22 cellular contexts compared by ENCODE assay signal in genomic region chr7:124208173-124208572, GRCh38.
DNase-seq lines count a peak whose midpoint lies in the region; ATAC-seq, FAIRE-seq and TF ChIP-seq lines count a peak whose summit lies in the region.
"Had no signal": no experiment of that assay in that cellular context is flagged by ENCODE, and none has a peak within 500 bp of the region (broad histone marks: within the 10 kb centered on the region; RNA-seq: fewer than 3 reads in every experiment).

No MANE protein-coding gene starts in this region.

- H3K9me3 ChIP-seq in SK-N-SH (no peaks in the 10 kb centered on the region), pancreas (no peaks in the 10 kb centered on the region)
- H3K9me3 ChIP-seq: Peyer's patch, SJSA1 had no signal

- CTCF ChIA-PET in SK-N-SH (lab: Yijun Ruan, JAX): no interaction called here

- no peak for FAIRE-seq in pancreas (lab: Jason Lieb, UNC)

- DNase-seq in SK-N-SH (no peak), NCI-H1694 treated with DMSO at 0.1 percent for 48 hours (lab: John Stamatoyannopoulos, UW) (peak; percentile 70), pancreas (no peak)
- DNase-seq in effector CD4-positive, alpha-beta T cell: no peak
- DNase-seq: 8988T; CD4-positive, CD25-positive, alpha-beta regulatory T cell; COR-L47; DMS 273 treated with DMSO at 0.1 percent for 48 hours; DND-41; GM23248; HCEC 1CT; NCI-H1092 treated with DMSO at 0.1 percent for 48 hours; NCI-H187 treated with DMSO at 0.1 percent for 48 hours; NCI-H526 treated with DMSO at 0.1 percent for 48 hours; Peyer's patch; SW 1271; T-helper 2 cell had no signal

- H3F3A ChIP-seq in SK-N-SH (replicated peaks; ENCODE audit: insufficient read depth): no peaks in the 10 kb centered on the region

- intact Hi-C loops in pancreas (cut with DNase I): no loop called here

- TF ChIP-seq CTCF in SK-N-SH (IDR thresholded peaks at IDR 0.05) (no peak), pancreas (IDR thresholded peaks at IDR 0.05) (no peak)

- no peaks in the 10 kb centered on the region for H4K20me1 ChIP-seq in SK-N-SH (ENCODE audit: insufficient read depth)

- H3K27me3 ChIP-seq in SK-N-SH (ENCODE audit: insufficient read depth) (no peaks in the 10 kb centered on the region), pancreas (no peaks in the 10 kb centered on the region)
- H3K27me3 ChIP-seq: Peyer's patch had no signal

- no peak overlapping the region for H3K4me2 ChIP-seq in SK-N-SH

- TF ChIP-seq EP300 in SK-N-SH (IDR thresholded peaks at IDR 0.05; ENCODE audit: borderline replicate concordance in 1 of 2, low read depth in 1 of 2, low read length in 1 of 2): peak in 1 of 2 experiments; percentile 62; a peak in 2 of 4 replicates

- no peak overlapping the region for H3K27ac ChIP-seq in SK-N-SH (ENCODE audit: low read depth in 2 of 2, low read length in 1 of 2)
- H3K27ac ChIP-seq in pancreas: no peak overlapping the region
- H3K27ac ChIP-seq: GM23248, Peyer's patch, SJSA1 had no signal

- POLR2A ChIA-PET in SK-N-SH (lab: Yijun Ruan, JAX): no interaction called here

- 49% methylated on average over 2 of the region's 2 CpGs for WGBS in SK-N-SH (ENCODE audit: low lambda C conversion rate)
- WGBS in pancreas, 2 donors: 60 to 62% methylated on average over 2 of the region's 2 CpGs

- H3K79me2 ChIP-seq in SK-N-SH (ENCODE audit: insufficient read depth): no peaks in the 10 kb centered on the region

- H3K4me1 ChIP-seq in SK-N-SH (ENCODE audit: control insufficient read depth in 1 of 2, insufficient read depth in 2 of 2, low read depth in 1 of 2, low read length in 1 of 2) (no peaks in the 10 kb centered on the region), pancreas (no peaks in the 10 kb centered on the region)
- H3K4me1 ChIP-seq: Peyer's patch, SJSA1 had no signal

- no peak for TF ChIP-seq RAD21 in SK-N-SH (IDR thresholded peaks at IDR 0.05; ENCODE audit: low read length)

- H3K4me3 ChIP-seq in SK-N-SH (ENCODE audit: low read depth in 2 of 2, low read length in 1 of 2): no peak overlapping the region
- no peak overlapping the region for H3K4me3 ChIP-seq in pancreas
- H3K4me3 ChIP-seq: GM23248, Peyer's patch, SJSA1 had no signal

- ATAC-seq in SK-N-SH treated with all-trans-retinoic acid at 6 μM for 48 hours (no peak), HG02571 (IDR thresholded peaks at IDR 0.05; ENCODE audit: unreplicated experiment) (peak; percentile 72), GM19452 (IDR thresholded peaks at IDR 0.05; ENCODE audit: unreplicated experiment) (no peak), pancreas (no peak), HG03175 (IDR thresholded peaks at IDR 0.05; ENCODE audit: unreplicated experiment) (no peak)

- H3K9me2 ChIP-seq in SK-N-SH: no peaks in the 10 kb centered on the region

- no peak overlapping the region for H2AFZ ChIP-seq in SK-N-SH (ENCODE audit: low read depth)
- H2AFZ ChIP-seq: GM23248 had no signal

- H3K36me3 ChIP-seq in SK-N-SH (replicated peaks in 1 of 2; ENCODE audit: control insufficient read depth in 1 of 2, insufficient read depth in 2 of 2, low read length in 1 of 2) (no peaks in the 10 kb centered on the region), pancreas (no peaks in the 10 kb centered on the region)
- H3K36me3 ChIP-seq: Peyer's patch, SJSA1 had no signal

- no peak overlapping the region for H3K9ac ChIP-seq in SK-N-SH
- H3K9ac ChIP-seq: GM23248 had no signal

TF ChIP-seq in SK-N-SH, 30 proteins besides CTCF, POLR2A, EP300 and RAD21:
- peak; percentile 55; the same call in 1 of the 2 replicates for TF ChIP-seq RCOR1 (IDR thresholded peaks at IDR 0.05; ENCODE audit: low read length)
- TF ChIP-seq USF1 (IDR thresholded peaks at IDR 0.05; ENCODE audit: borderline replicate concordance, low read depth): no peak
- no peak for TF ChIP-seq NFIC (IDR thresholded peaks at IDR 0.05; ENCODE audit: borderline replicate concordance)
- no peak for TF ChIP-seq CHD2 (IDR thresholded peaks at IDR 0.05; ENCODE audit: low read length, partially characterized antibody)
- no peak for TF ChIP-seq GATA2 (CRISPR knock-in tag; IDR thresholded peaks at IDR 0.05)
- TF ChIP-seq MXI1 (IDR thresholded peaks at IDR 0.05; ENCODE audit: low read depth, low read length): peak; percentile 69; the same call in 1 of the 2 replicates
- no peak for TF ChIP-seq FOXM1 (IDR thresholded peaks at IDR 0.05; ENCODE audit: low read depth)

TF ChIP-seq in SK-N-SH treated with all-trans-retinoic acid at 6 μM for 48 hours, 23 proteins besides CTCF, POLR2A, EP300 and RAD21:
- TF ChIP-seq ZFP3 (CRISPR knock-in tag; IDR thresholded peaks at IDR 0.05) (no peak), TCF4 (CRISPR knock-in tag; IDR thresholded peaks at IDR 0.05; ENCODE audit: borderline replicate concordance) (no peak), ISL1 (CRISPR knock-in tag; IDR thresholded peaks at IDR 0.05) (no peak), OSR1 (CRISPR knock-in tag; IDR thresholded peaks at IDR 0.05) (no peak), PPARA (CRISPR knock-in tag; IDR thresholded peaks at IDR 0.05; ENCODE audit: borderline replicate concordance) (no peak), SNAI2 (CRISPR knock-in tag; IDR thresholded peaks at IDR 0.05) (no peak)
